In genomic region chr14:82911930-82912329, GRCh38 we compare ENCODE assay signal across 21 cellular contexts.
DNase-seq lines count a peak whose midpoint lies in the region; ATAC-seq and TF ChIP-seq lines count a peak whose summit lies in the region.
"Had no signal": no experiment of that assay in that cellular context is flagged by ENCODE, and none has a peak within 500 bp of the region (broad histone marks: within the 10 kb centered on the region; RNA-seq: fewer than 3 reads in every experiment).

No MANE protein-coding gene starts in this region.

- no peak overlapping the region for H2BK120ac ChIP-seq in mesendoderm (ENCODE audit: low read depth, low read length)

- H2BK5ac ChIP-seq in mesendoderm (ENCODE audit: low read length) = no peak overlapping the region

- no peak overlapping the region for H3K23ac ChIP-seq in mesendoderm (ENCODE audit: low read length)

- H3K36me3 Mint-ChIP-seq in stimulated activated naive B cell treated with anti-CD40 and anti-IgM and Interleukin-4, amounts not matched to agents 10 μg/mL and 1 μg/mL and 100 μg/mL, for 72 hours = no peaks in the 10 kb centered on the region
- no peaks in the 10 kb centered on the region for H3K36me3 Mint-ChIP-seq in natural killer cell
- H3K36me3 Mint-ChIP-seq: CD14-positive monocyte had no signal

- H3K9me3 Mint-ChIP-seq in stimulated activated naive B cell treated with anti-CD40 and anti-IgM and Interleukin-4, amounts not matched to agents 10 μg/mL and 1 μg/mL and 100 μg/mL, for 72 hours = peaks cover 0 to 6% of the 10 kb centered on the region in 2 donors
- H3K9me3 Mint-ChIP-seq in natural killer cell = peaks cover 22 to 25% of the 10 kb centered on the region in 2 donors

- H3K27ac Mint-ChIP-seq in stimulated activated naive B cell treated with anti-CD40 and anti-IgM and Interleukin-4, amounts not matched to agents 10 μg/mL and 1 μg/mL and 100 μg/mL, for 72 hours = no peak overlapping the region
- H3K27ac Mint-ChIP-seq in natural killer cell = no peak overlapping the region
- H3K27ac Mint-ChIP-seq: B cell, CD14-positive monocyte had no signal

- H4K5ac ChIP-seq in mesendoderm (ENCODE audit: low read length) = no peak overlapping the region

- no peak overlapping the region for H2AK5ac ChIP-seq in mesendoderm (ENCODE audit: low read length)

- no peak overlapping the region for H3K56ac ChIP-seq in mesendoderm (ENCODE audit: low read length)

- 100% methylated on average over 1 of the region's 2 CpGs for WGBS in mesendoderm (ENCODE audit: extremely low coverage, insufficient coverage, low lambda C conversion rate)

- intact Hi-C loops in natural killer cell (cut with micrococcal nuclease) = no loop called here

- no peaks in the 10 kb centered on the region for H3K36me3 ChIP-seq in mesendoderm (ENCODE audit: control insufficient read depth, insufficient read depth, low read length)

- no peaks in the 10 kb centered on the region for H3K79me2 ChIP-seq in mesendoderm (ENCODE audit: control insufficient read depth, insufficient read depth, low read length)

- H3K4ac ChIP-seq in mesendoderm (ENCODE audit: low read depth, low read length) = no peak overlapping the region

- TF ChIP-seq CTCF in natural killer cell (IDR thresholded peaks at IDR 0.05) = no peak

- no peak overlapping the region for H3K27ac ChIP-seq in mesendoderm (ENCODE audit: low read depth, low read length)

- H3K4me2 ChIP-seq in mesendoderm (ENCODE audit: low read length) = no peak overlapping the region

- no peak overlapping the region for H4K8ac ChIP-seq in mesendoderm (ENCODE audit: low read depth, low read length)

- H3K79me1 ChIP-seq in mesendoderm (ENCODE audit: low read length) = no peaks in the 10 kb centered on the region

- no peaks in the 10 kb centered on the region for H3K4me1 Mint-ChIP-seq in stimulated activated naive B cell treated with anti-CD40 and anti-IgM and Interleukin-4, amounts not matched to agents 10 μg/mL and 1 μg/mL and 100 μg/mL, for 72 hours
- H3K4me1 Mint-ChIP-seq in natural killer cell = no peaks in the 10 kb centered on the region
- H3K4me1 Mint-ChIP-seq: B cell, CD14-positive monocyte had no signal

- H3K4me1 ChIP-seq in mesendoderm (ENCODE audit: control insufficient read depth, low read depth, low read length) = peaks cover 2% of the 10 kb centered on the region

- H3K4me3 Mint-ChIP-seq in stimulated activated naive B cell treated with anti-CD40 and anti-IgM and Interleukin-4, amounts not matched to agents 10 μg/mL and 1 μg/mL and 100 μg/mL, for 72 hours = no peak overlapping the region
- no peak overlapping the region for H3K4me3 Mint-ChIP-seq in natural killer cell
- H3K4me3 Mint-ChIP-seq: B cell, CD14-positive monocyte had no signal

- H3K27me3 Mint-ChIP-seq in stimulated activated naive B cell treated with anti-CD40 and anti-IgM and Interleukin-4, amounts not matched to agents 10 μg/mL and 1 μg/mL and 100 μg/mL, for 72 hours = no peaks in the 10 kb centered on the region
- no peaks in the 10 kb centered on the region for H3K27me3 Mint-ChIP-seq in natural killer cell (ENCODE audit: low read depth in 2 of 2)
- H3K27me3 Mint-ChIP-seq: B cell had no signal

- no peaks in the 10 kb centered on the region for H3K27me3 ChIP-seq in mesendoderm (ENCODE audit: insufficient read depth, low read length, poor library complexity)

- H3K4me3 ChIP-seq in mesendoderm (ENCODE audit: low read length) = no peak overlapping the region

- DNase-seq in NCI-H748 (lab: John Stamatoyannopoulos, UW; ENCODE audit: unreplicated experiment) (peak; percentile 24), NCI-H748 treated with DMSO at 0.1 percent for 48 hours (lab: John Stamatoyannopoulos, UW) (no peak), COR-L47 (lab: John Stamatoyannopoulos, UW) (peak; percentile 69), NCI-H69 (lab: John Stamatoyannopoulos, UW) (peak; percentile 98), mesendoderm (peak; percentile 13), glomerular visceral epithelial cell (ENCODE audit: extremely low spot score) (no peak), natural killer cell (no peak)
- no peak for DNase-seq in stimulated activated naive B cell treated with anti-CD40 and anti-IgM and Interleukin-4, amounts not matched to agents 10 μg/mL and 1 μg/mL and 100 μg/mL, for 72 hours
- DNase-seq: EL, GF-D8, H7, Kasumi-1, NCI-H1048, NCI-H187 treated with DMSO at 0.1 percent for 48 hours, NCI-H2107, NCI-H2227 treated with DMSO at 0.1 percent for 48 hours, NCI-H510A, NCI-H82, OCI-M1 had no signal

- no peak overlapping the region for H3K9ac ChIP-seq in mesendoderm (ENCODE audit: low read length)

- H2BK15ac ChIP-seq in mesendoderm (replicated peaks; ENCODE audit: low read depth) = no peak overlapping the region

- H3K18ac ChIP-seq in mesendoderm (ENCODE audit: low read length) = no peak overlapping the region

- no peak for ATAC-seq in stimulated activated naive B cell treated with anti-CD40 and anti-IgM and Interleukin-4, amounts not matched to agents 10 μg/mL and 1 μg/mL and 100 μg/mL, for 72 hours (replicated peaks)
- ATAC-seq in natural killer cell = no peak

Comparison
In these comparisons a context has a peak if more than half of its experiments do, and no peak if none do; other contexts are left out.
1. DNase-seq: peak in NCI-H748 (single experiment), COR-L47 (single experiment), NCI-H69 (single experiment) and mesendoderm (single experiment); none in NCI-H748 treated with DMSO at 0.1 percent for 48 hours (single experiment), stimulated activated naive B cell treated with anti-CD40 and anti-IgM and Interleukin-4, amounts not matched to agents 10 μg/mL and 1 μg/mL and 100 μg/mL, for 72 hours (single experiment), glomerular visceral epithelial cell (single experiment) and natural killer cell (single experiment).